In genomic region chr12:63967358-63967757, GRCh38 we compare ENCODE assay signal across 16 cellular contexts.
DNase-seq lines count a peak whose midpoint lies in the region; ATAC-seq, FAIRE-seq and TF ChIP-seq lines count a peak whose summit lies in the region.
"Had no signal": no experiment of that assay in that cellular context is flagged by ENCODE, and none has a peak within 500 bp of the region (broad histone marks: within the 10 kb centered on the region; RNA-seq: fewer than 3 reads in every experiment).

No MANE protein-coding gene starts in this region.

- H3K27ac ChIP-seq in A549 (peak overlapping the region in 1 of 2 experiments; percentile 54; a peak in 3 of 6 replicates), foreskin keratinocyte (no peak overlapping the region), gastrocnemius medialis (no peak overlapping the region)
- H3K27ac ChIP-seq: upper lobe of left lung had no signal

- no peak for TF ChIP-seq POLR2A in A549 (IDR thresholded peaks at IDR 0.05; ENCODE audit: low read length)
- no peak for TF ChIP-seq POLR2A in gastrocnemius medialis (IDR thresholded peaks at IDR 0.05)

- WGBS in A549 (ENCODE audit: missing lambda C conversion rate): 64% methylated on average over 5 of the region's 5 CpGs

- ATAC-seq in A549 (peak in 1 of 2 experiments; percentile 42; a peak in 2 of 6 replicates), foreskin keratinocyte (peak; percentile 20), gastrocnemius medialis (no peak)
- ATAC-seq: GM12878 had no signal

- H3K4me3 ChIP-seq in A549 (no peak overlapping the region), astrocyte of the spinal cord (ENCODE audit: low read depth, low read length) (no peak overlapping the region), gastrocnemius medialis (no peak overlapping the region)
- H3K4me3 ChIP-seq: GM12878, upper lobe of left lung had no signal

- in situ Hi-C loops in astrocyte of the spinal cord (cut with HindIII; ENCODE audit: low sequenced_read_pairs): no loop called here
- in situ Hi-C loops in gastrocnemius medialis (cut with MboI; ENCODE audit: low sequenced_read_pairs in 4 of 4): no loop called here

- TF ChIP-seq EP300 in A549 (IDR thresholded peaks at IDR 0.05): no peak

- peak overlapping the region; percentile 8; the same call in 2 of the 3 replicates for H3K4me2 ChIP-seq in A549

- H3K4me1 ChIP-seq in A549: peaks cover 36% of the 10 kb centered on the region
- H3K4me1 ChIP-seq in foreskin keratinocyte: peaks cover 10% of the 10 kb centered on the region
- no peaks in the 10 kb centered on the region for H3K4me1 ChIP-seq in gastrocnemius medialis

- no peak for FAIRE-seq in A549 (lab: Jason Lieb, UNC)
- FAIRE-seq: GM12878 had no signal

- no peaks in the 10 kb centered on the region for H3K9me3 ChIP-seq in A549
- H3K9me3 ChIP-seq in gastrocnemius medialis: no peaks in the 10 kb centered on the region
- H3K9me3 ChIP-seq: upper lobe of left lung had no signal

- H3K36me3 ChIP-seq in gastrocnemius medialis: no peaks in the 10 kb centered on the region
- H3K36me3 ChIP-seq: upper lobe of left lung had no signal

- POLR2A ChIA-PET in A549 (lab: Yijun Ruan, JAX): no interaction called here

- H3K27me3 ChIP-seq in foreskin keratinocyte (no peaks in the 10 kb centered on the region), gastrocnemius medialis (no peaks in the 10 kb centered on the region)
- H3K27me3 ChIP-seq: upper lobe of left lung had no signal

- CTCF ChIA-PET in A549 (lab: Yijun Ruan, JAX): interaction anchor here (1.0 to 1.7 kb wide), 2 partner anchors 13 to 269 kb away, joined by 3 read pairs; no protein-coding TSS in a partner anchor

- TF ChIP-seq CTCF in A549 (IDR thresholded peaks at IDR 0.05): no peak
- no peak for TF ChIP-seq CTCF in astrocyte of the spinal cord (IDR thresholded peaks at IDR 0.05; ENCODE audit: low read depth, low read length)
- no peak for TF ChIP-seq CTCF in foreskin keratinocyte (conservative IDR thresholded peaks at IDR 0.05)
- TF ChIP-seq CTCF in gastrocnemius medialis (IDR thresholded peaks at IDR 0.05 in 4 of 5, conservative IDR thresholded peaks at IDR 0.05 in 1 of 5): no peak

- TF ChIP-seq RAD21 in A549 (conservative IDR thresholded peaks at IDR 0.05 in 1 of 2, IDR thresholded peaks at IDR 0.05 in 1 of 2): no peak

- DNase-seq in A549 (ENCODE audit: low read depth in 1 of 2, low spot score in 1 of 2): no peak
- peak; percentile 64 for DNase-seq in HT1080 (ENCODE audit: low read depth)
- peak; percentile 60 for DNase-seq in astrocyte of the spinal cord (ENCODE audit: low read depth, low spot score)
- DNase-seq in foreskin keratinocyte: peak in 1 of 2 donors; percentile 18
- DNase-seq in NCI-H1048 (lab: John Stamatoyannopoulos, UW): no peak
- DNase-seq in HuH-7.5 (ENCODE audit: low spot score): no peak
- no peak for DNase-seq in NCI-H526 (lab: John Stamatoyannopoulos, UW)
- DNase-seq in gastrocnemius medialis: no peak
- DNase-seq: activated CD4-positive, alpha-beta T cell treated with anti-CD3 and anti-CD28 coated beads, Interleukin-2, amount 50 U/mL, for 1 hour; central memory CD4-positive, alpha-beta T cell; DMS153; foreskin melanocyte; NCI-H1105; OCI-M1; upper lobe of left lung had no signal

- intact Hi-C loops in gastrocnemius medialis (cut with DNase I; ENCODE audit: low total_unique reads): no loop called here

TF ChIP-seq in A549, 52 proteins besides CTCF, POLR2A, EP300 and RAD21:
- TF ChIP-seq NPAS2 (CRISPR knock-in tag; IDR thresholded peaks at IDR 0.05; ENCODE audit: borderline replicate concordance): no peak
- no peak for TF ChIP-seq FOSL2 (IDR thresholded peaks at IDR 0.05)
- TF ChIP-seq FOSL2 (CRISPR knock-in tag; IDR thresholded peaks at IDR 0.05): peak; percentile 61
- TF ChIP-seq MAFK (IDR thresholded peaks at IDR 0.05; ENCODE audit: partially characterized antibody): peak; percentile 95
- TF ChIP-seq REST (IDR thresholded peaks at IDR 0.05): no peak
- no peak for TF ChIP-seq GATA3 (IDR thresholded peaks at IDR 0.05; ENCODE audit: borderline replicate concordance)

Comparison
In these comparisons a context has a peak if more than half of its experiments do, and no peak if none do; other contexts are left out.
1. DNase-seq: peak in HT1080 (single experiment) and astrocyte of the spinal cord (single experiment); none in A549 (0 of 2), NCI-H1048 (single experiment), HuH-7.5 (single experiment), NCI-H526 (0 of 2) and gastrocnemius medialis (0 of 2).